11 cellular contexts compared by ENCODE assay signal in the genomic region with DNA sequence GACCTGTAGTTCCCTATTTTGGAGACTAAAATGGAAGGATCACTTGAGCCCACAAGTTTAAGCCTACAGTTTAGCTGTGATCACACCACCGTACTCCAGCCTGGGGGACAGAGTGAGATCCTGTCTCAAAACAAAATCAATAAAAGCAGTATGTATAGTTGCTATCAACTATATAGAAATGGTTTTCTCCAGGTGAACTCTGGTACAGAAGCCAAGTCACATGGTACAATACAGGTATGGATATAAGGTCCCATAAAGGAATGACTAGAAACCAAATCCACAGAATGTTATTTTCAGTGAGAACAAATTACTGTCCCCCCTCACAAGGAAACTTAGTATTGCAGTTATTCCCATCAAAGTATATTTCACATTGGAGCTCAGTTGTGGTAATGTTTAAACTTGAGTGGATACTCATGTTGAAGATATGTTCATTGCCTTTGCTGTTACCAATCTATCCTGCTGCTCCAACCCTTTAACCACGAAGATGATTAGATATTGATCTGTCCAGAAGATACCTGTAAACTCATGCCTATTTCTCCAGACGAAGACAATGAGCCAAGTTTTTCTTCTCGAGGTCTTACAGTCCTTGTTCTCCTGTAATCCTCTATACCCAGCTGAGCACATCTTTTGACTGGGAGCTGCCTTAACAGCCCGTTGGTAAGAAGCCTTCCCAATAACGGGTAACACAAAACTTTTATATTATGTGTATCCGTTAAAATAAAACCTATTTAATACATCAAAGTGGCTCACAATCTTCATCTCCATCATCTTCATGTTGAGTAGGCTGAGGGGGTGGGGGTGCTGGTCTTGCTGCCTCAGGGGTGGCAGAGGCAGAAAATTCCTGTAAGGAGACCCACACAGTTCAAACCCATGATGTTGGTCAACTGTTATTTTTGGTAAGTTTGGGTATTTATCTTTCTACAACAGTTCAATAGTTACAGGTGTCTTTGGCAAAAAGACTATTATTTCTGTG. TPM values are rescaled to one million over a fixed set of nuclear protein-coding genes. Genes with fewer than 3 reads are reported as not detected.
DNase-seq lines count a peak whose midpoint lies in the region; ATAC-seq, FAIRE-seq and TF ChIP-seq lines count a peak whose summit lies in the region.
"Had no signal": no experiment of that assay in that cellular context is flagged by ENCODE, and none has a peak within 500 bp of the region (broad histone marks: within the 10 kb centered on the region; RNA-seq: fewer than 3 reads in every experiment).

No MANE protein-coding gene starts in this region.

- H2BK5ac ChIP-seq in neuronal stem cell (ENCODE audit: low read length): no peak overlapping the region

- H3K9me2 ChIP-seq in Karpas-422 (replicated peaks; ENCODE audit: insufficient read depth, low read length): no peaks in the 10 kb centered on the region

- H3K18ac ChIP-seq in neuronal stem cell (ENCODE audit: low read length): no peak overlapping the region

- no peak overlapping the region for H2BK120ac ChIP-seq in neuronal stem cell (ENCODE audit: low read depth, low read length)

- no peak overlapping the region for H2BK15ac ChIP-seq in neuronal stem cell (ENCODE audit: low read length)

- no peak overlapping the region for H2BK12ac ChIP-seq in neuronal stem cell (ENCODE audit: low read length)

- peak overlapping the region; percentile 31 for H3K27ac Mint-ChIP-seq in activated naive CD4-positive, alpha-beta T cell treated with anti-CD3 and anti-CD28 coated beads for 36 hours
- H3K27ac Mint-ChIP-seq in stimulated activated effector memory CD8-positive, alpha-beta T cell treated with anti-CD3 and anti-CD28 coated beads, Interleukin-12 subunit alpha, Interleukin-12 subunit beta, amount 100 ng/mL, for 72 hours: peak overlapping the region; percentile 81

- H3K36me3 ChIP-seq in Karpas-422 (ENCODE audit: insufficient read depth, low read length): peaks cover 38% of the 10 kb centered on the region
- H3K36me3 ChIP-seq in K562 (ENCODE audit: control insufficient read depth, insufficient read depth, low read length): peaks cover 45% of the 10 kb centered on the region
- peaks cover 23 to 57% (median 40%) of the 10 kb centered on the region in 4 donors for H3K36me3 ChIP-seq in upper lobe of left lung
- peaks cover 13 to 57% of the 10 kb centered on the region in 2 donors for H3K36me3 ChIP-seq in neuronal stem cell (replicated peaks in 1 of 2; ENCODE audit: control insufficient read depth in 2 of 2, insufficient read depth in 2 of 2, low read length in 2 of 2)

- intact Hi-C loops in activated naive CD4-positive, alpha-beta T cell treated with anti-CD3 and anti-CD28 coated beads for 36 hours (cut with micrococcal nuclease): no loop called here
- intact Hi-C loops in K562 (cut with micrococcal nuclease): loop anchor here (5.0 kb wide), 1 partner anchor 181 kb away; no protein-coding TSS in a partner anchor

- H3K4me3 Mint-ChIP-seq in activated naive CD4-positive, alpha-beta T cell treated with anti-CD3 and anti-CD28 coated beads for 36 hours: no peak overlapping the region
- no peak overlapping the region for H3K4me3 Mint-ChIP-seq in stimulated activated effector memory CD8-positive, alpha-beta T cell treated with anti-CD3 and anti-CD28 coated beads, Interleukin-12 subunit alpha, Interleukin-12 subunit beta, amount 100 ng/mL, for 72 hours

- TSS peak; percentile 2 for BruUV-seq in K562 (replicated peaks; lab: Mats Ljungman, UMichigan)

- H2AFZ ChIP-seq in Karpas-422 (ENCODE audit: low read length) (no peak overlapping the region), K562 (ENCODE audit: low read depth, low read length) (no peak overlapping the region), neuronal stem cell (ENCODE audit: low read length) (no peak overlapping the region)
- H2AFZ ChIP-seq: hepatocyte had no signal

- no peaks in the 10 kb centered on the region for H3K9me1 ChIP-seq in K562 (ENCODE audit: control insufficient read depth, insufficient read depth, low read length)

- H3K4me1 Mint-ChIP-seq in activated naive CD4-positive, alpha-beta T cell treated with anti-CD3 and anti-CD28 coated beads for 36 hours (ENCODE audit: low read depth): peaks cover 3% of the 10 kb centered on the region
- H3K4me1 Mint-ChIP-seq in stimulated activated effector memory CD8-positive, alpha-beta T cell treated with anti-CD3 and anti-CD28 coated beads, Interleukin-12 subunit alpha, Interleukin-12 subunit beta, amount 100 ng/mL, for 72 hours: no peaks in the 10 kb centered on the region

- 13% methylated on average over 7 of the region's 7 CpGs for WGBS in K562 (ENCODE audit: insufficient coverage, low coverage, missing lambda C conversion rate)
- WGBS in upper lobe of left lung, 2 donors: 83 to 85% methylated on average over 7 of the region's 7 CpGs
- WGBS in neuronal stem cell (ENCODE audit: extremely low coverage in 2 of 2, insufficient read length in 2 of 2, insufficient replicate concordance in 1 of 2), 2 donors: no CpG with 5 or more reads among the region's 7 CpGs

- ATAC-seq in K562 (peak; percentile 47), upper lobe of left lung (ENCODE audit: low FRiP score in 2 of 2) (no peak), HG03571 (IDR thresholded peaks at IDR 0.05; ENCODE audit: unreplicated experiment) (no peak)
- ATAC-seq in stimulated activated effector memory CD8-positive, alpha-beta T cell treated with anti-CD3 and anti-CD28 coated beads, Interleukin-12 subunit alpha, Interleukin-12 subunit beta, amount 100 ng/mL, for 72 hours: peak; percentile 41

- no peak for TF ChIP-seq EP300 in K562 (IDR thresholded peaks at IDR 0.05; ENCODE audit: low read length)
- TF ChIP-seq EP300 in upper lobe of left lung (IDR thresholded peaks at IDR 0.05): no peak

- peaks cover 36% of the 10 kb centered on the region for H3K36me3 Mint-ChIP-seq in activated naive CD4-positive, alpha-beta T cell treated with anti-CD3 and anti-CD28 coated beads for 36 hours (ENCODE audit: low read depth)
- peaks cover 81% of the 10 kb centered on the region for H3K36me3 Mint-ChIP-seq in stimulated activated effector memory CD8-positive, alpha-beta T cell treated with anti-CD3 and anti-CD28 coated beads, Interleukin-12 subunit alpha, Interleukin-12 subunit beta, amount 100 ng/mL, for 72 hours

- no peak overlapping the region for H3K23ac ChIP-seq in neuronal stem cell (ENCODE audit: low read depth, low read length, poor library complexity)

- H3K9me3 Mint-ChIP-seq in activated naive CD4-positive, alpha-beta T cell treated with anti-CD3 and anti-CD28 coated beads for 36 hours: no peaks in the 10 kb centered on the region
- H3K9me3 Mint-ChIP-seq in stimulated activated effector memory CD8-positive, alpha-beta T cell treated with anti-CD3 and anti-CD28 coated beads, Interleukin-12 subunit alpha, Interleukin-12 subunit beta, amount 100 ng/mL, for 72 hours: peaks cover 2% of the 10 kb centered on the region

- no peak overlapping the region for H3K9ac ChIP-seq in Karpas-422 (ENCODE audit: low read length)
- no peak overlapping the region for H3K9ac ChIP-seq in K562 (ENCODE audit: insufficient read depth in 1 of 2, low read depth in 2 of 2, low read length in 2 of 2)
- H3K9ac ChIP-seq in neuronal stem cell (ENCODE audit: low read depth, low read length, poor library complexity): no peak overlapping the region

- H3K27ac ChIP-seq in Karpas-422 (ENCODE audit: low read length) (no peak overlapping the region), K562 (ENCODE audit: extremely low read depth, low read depth, low read length) (no peak overlapping the region), upper lobe of left lung (no peak overlapping the region), neuronal stem cell (replicated peaks; ENCODE audit: low read length) (no peak overlapping the region)
- H3K27ac ChIP-seq: hepatocyte, tibial artery had no signal

- no peak for TF ChIP-seq RAD21 in K562 (CRISPR knock-in tag; conservative IDR thresholded peaks at IDR 0.05 in 1 of 2, IDR thresholded peaks at IDR 0.05 in 1 of 2)

- TF ChIP-seq CTCF in K562 (IDR thresholded peaks at IDR 0.05 in 2 of 3, conservative IDR thresholded peaks at IDR 0.05 in 1 of 3; ENCODE audit: insufficient read depth in 2 of 3, low read depth in 1 of 3, low read length in 3 of 3) (no peak), upper lobe of left lung (IDR thresholded peaks at IDR 0.05) (no peak)

- H3K9me3 ChIP-seq in Karpas-422 (ENCODE audit: low read length) (no peaks in the 10 kb centered on the region), K562 (replicated peaks; ENCODE audit: control insufficient read depth, insufficient read depth, low read depth, low read length) (no peaks in the 10 kb centered on the region), upper lobe of left lung (no peaks in the 10 kb centered on the region), neuronal stem cell (replicated peaks in 1 of 2; ENCODE audit: control insufficient read depth in 2 of 2, insufficient read depth in 1 of 2, low read depth in 1 of 2, low read length in 2 of 2) (no peaks in the 10 kb centered on the region)
- H3K9me3 ChIP-seq: tibial artery had no signal

- H3K79me1 ChIP-seq in neuronal stem cell (ENCODE audit: low read depth, low read length): no peaks in the 10 kb centered on the region

- H3K4me2 ChIP-seq in Karpas-422 (ENCODE audit: low read depth, low read length, poor library complexity, severe bottlenecking) (no peak overlapping the region), K562 (ENCODE audit: insufficient read depth, low read length) (no peak overlapping the region), neuronal stem cell (ENCODE audit: insufficient read depth, low read length, poor library complexity, severe bottlenecking) (no peak overlapping the region)
- H3K4me2 ChIP-seq: hepatocyte had no signal

- H4K20me1 ChIP-seq in Karpas-422 (ENCODE audit: insufficient read depth, low read depth, low read length) (peaks cover 45% of the 10 kb centered on the region), K562 (replicated peaks; ENCODE audit: control insufficient read depth, insufficient read depth, low read length) (peaks cover 3% of the 10 kb centered on the region; the same call in 1 of the 2 replicates)

- peak; percentile 73 for TF ChIP-seq POLR2A in K562 (conservative IDR thresholded peaks at IDR 0.05)
- TF ChIP-seq POLR2A in upper lobe of left lung (IDR thresholded peaks at IDR 0.05): no peak

- H2AK5ac ChIP-seq in neuronal stem cell (ENCODE audit: low read depth, low read length): no peak overlapping the region

- H3K4me3 ChIP-seq in Karpas-422 (ENCODE audit: low read length): no peak overlapping the region
- no peak overlapping the region for H3K4me3 ChIP-seq in K562
- no peak overlapping the region for H3K4me3 ChIP-seq in upper lobe of left lung
- H3K4me3 ChIP-seq in neuronal stem cell (ENCODE audit: low read length in 2 of 2): no peak overlapping the region
- H3K4me3 ChIP-seq: hepatocyte, tibial artery had no signal

- H3K4me1 ChIP-seq in Karpas-422 (ENCODE audit: low read length) (no peaks in the 10 kb centered on the region), K562 (replicated peaks in 1 of 2; ENCODE audit: control insufficient read depth in 2 of 2, insufficient read depth in 2 of 2, low read length in 2 of 2) (no peaks in the 10 kb centered on the region), upper lobe of left lung (no peaks in the 10 kb centered on the region), neuronal stem cell (ENCODE audit: control insufficient read depth in 2 of 2, insufficient read depth in 1 of 2, low read depth in 1 of 2, low read length in 2 of 2) (no peaks in the 10 kb centered on the region)

- in situ Hi-C loops in K562 (cut with MboI): no loop called here

- DNase-seq in activated naive CD4-positive, alpha-beta T cell treated with anti-CD3 and anti-CD28 coated beads for 36 hours: no peak
- DNase-seq in activated naive CD4-positive, alpha-beta T cell treated with Interleukin-2 at 50 U/mL for 16 hours: no peak
- DNase-seq in Karpas-422 (peak; percentile 69), K562 (ENCODE audit: extremely low read depth in 1 of 4, low spot score in 3 of 4) (no peak), upper lobe of left lung (no peak), neuronal stem cell (ENCODE audit: low spot score) (no peak)
- no peak for DNase-seq in stimulated activated effector memory CD8-positive, alpha-beta T cell treated with anti-CD3 and anti-CD28 coated beads, Interleukin-12 subunit alpha, Interleukin-12 subunit beta, amount 100 ng/mL, for 72 hours (ENCODE audit: low spot score in 2 of 2)
- DNase-seq: NCI-H1694, tibial artery had no signal

- H3K27me3 ChIP-seq in Karpas-422 (ENCODE audit: low read length): no peaks in the 10 kb centered on the region
- H3K27me3 ChIP-seq in K562 (ENCODE audit: control insufficient read depth in 2 of 2, insufficient read depth in 2 of 2, low read length in 2 of 2): no peaks in the 10 kb centered on the region
- H3K27me3 ChIP-seq in upper lobe of left lung: no peaks in the 10 kb centered on the region
- H3K27me3 ChIP-seq in neuronal stem cell (ENCODE audit: control insufficient read depth in 3 of 3, insufficient read depth in 3 of 3, low read depth in 1 of 3, low read length in 3 of 3): no peaks in the 10 kb centered on the region
- H3K27me3 ChIP-seq: hepatocyte, tibial artery had no signal

- no peak overlapping the region for H4K91ac ChIP-seq in neuronal stem cell (ENCODE audit: low read depth, low read length, poor library complexity)

- no peak overlapping the region for H4K8ac ChIP-seq in neuronal stem cell (ENCODE audit: low read depth, low read length)

- no peaks in the 10 kb centered on the region for H3K27me3 Mint-ChIP-seq in activated naive CD4-positive, alpha-beta T cell treated with anti-CD3 and anti-CD28 coated beads for 36 hours (ENCODE audit: low read depth)

- FAIRE-seq in K562 (lab: Jason Lieb, UNC): no peak

- H3K4ac ChIP-seq in neuronal stem cell (ENCODE audit: low read length): no peak overlapping the region

- POLR2A ChIA-PET in K562 (lab: Yijun Ruan, JAX): interaction anchor here (0.6 to 4.7 kb wide), 26 partner anchors 9 to 327 kb away, joined by 3 to 55 read pairs (median 6); a partner anchor contains a TSS

- H3K14ac ChIP-seq in neuronal stem cell (ENCODE audit: low read length): no peak overlapping the region

- CTCF ChIA-PET in activated naive CD4-positive, alpha-beta T cell treated with anti-CD3 and anti-CD28 coated beads for 36 hours (lab: Charles Lee): interaction anchor here (1.0 to 2.4 kb wide), 3 partner anchors 9 to 30 kb away, joined by 3 to 8 read pairs (median 4); no protein-coding TSS in a partner anchor
- CTCF ChIA-PET in K562 (lab: Yijun Ruan, JAX; ENCODE audit: low intra/inter-chr PET ratio): no interaction called here

- H3K79me2 ChIP-seq in Karpas-422 (ENCODE audit: low read length): no peaks in the 10 kb centered on the region
- no peaks in the 10 kb centered on the region for H3K79me2 ChIP-seq in K562 (ENCODE audit: control insufficient read depth, insufficient read depth, low read length)

RNA-seq across cellular contexts. Expression of a gene that starts 24.6 kb away (rescaled TPM):
- total RNA-seq in activated naive CD4-positive, alpha-beta T cell treated with anti-CD3 and anti-CD28 coated beads for 36 hours: 100 to 1,000 TPM; 172 to 176 TPM
- total RNA-seq in Karpas-422 (2014; rRNA removed; shearing (Covaris generic); ENCODE audit: low replicate concordance): 328 and 331 TPM in 2 replicates
- total RNA-seq in K562 (2011; cell fraction: chromatin; rRNA removed; ENCODE audit: low replicate concordance): 267 and 677 TPM in 2 replicates
- total RNA-seq in K562 (2011; cell fraction: nucleolus; rRNA removed): 155 and 196 TPM in 2 replicates
- 358 and 568 TPM in 2 replicates for total RNA-seq in K562 (2011; cell fraction: nucleoplasm; rRNA removed)
- total RNA-seq in K562 (2014; rRNA removed): 345 and 451 TPM in 2 replicates
- 278 and 286 TPM in 2 replicates for total RNA-seq in K562 (2014; rRNA removed; fragmentation: Illumina TruSeq; extraction: Trizol)
- 385 and 411 TPM in 2 replicates for total RNA-seq in K562 (2015; rRNA removed; fragmentation: Illumina TruSeq; extraction: Trizol)
- 244 and 254 TPM in 2 replicates for total RNA-seq in K562 (2021)
- polyA plus RNA-seq in K562 (2011; rRNA removed): 224 and 295 TPM in 2 replicates
- 154 and 160 TPM in 2 replicates for polyA plus RNA-seq in K562 (2011; cell fraction: cytosol; rRNA removed)
- 311 and 318 TPM in 2 replicates for polyA plus RNA-seq in K562 (2011; cell fraction: nucleus; rRNA removed)
- 166 and 283 TPM in 2 replicates for polyA plus RNA-seq in K562 (2012)
- polyA plus RNA-seq in K562 (2014; fragmentation: Illumina TruSeq; extraction: Trizol): 285 and 300 TPM in 2 replicates
- 100 to 1,000 TPM; 105 to 132 TPM for polyA plus RNA-seq in K562 (2014; fragmentation: Nextera tagmentation; extraction: Ambion mirVana)
- polyA plus RNA-seq in K562 (2014; rRNA removed): 260 and 286 TPM in 2 replicates
- polyA minus RNA-seq in K562 (2011; rRNA and poly(A)+ RNA removed): 355 and 364 TPM in 2 replicates
- 218 and 232 TPM in 2 replicates for polyA minus RNA-seq in K562 (2011; cell fraction: cytosol; rRNA and poly(A)+ RNA removed)
- 402 and 570 TPM in 2 replicates for polyA minus RNA-seq in K562 (2011; cell fraction: nucleus; rRNA and poly(A)+ RNA removed)
- total RNA-seq in upper lobe of left lung: 100 to 1,000 TPM in 4 of 6 donors, 10 to 100 TPM in 2; 90.9 to 336 (median 124) TPM
- 305 TPM for polyA plus RNA-seq in neuronal stem cell (2013, experiment 1 of 2)
- polyA plus RNA-seq in neuronal stem cell (2013, experiment 2 of 2): 338 TPM

Comparison
In these comparisons a context has a peak if more than half of its experiments do, and no peak if none do; other contexts are left out.
1. ATAC-seq: peak in K562 (single experiment) and stimulated activated effector memory CD8-positive, alpha-beta T cell treated with anti-CD3 and anti-CD28 coated beads, Interleukin-12 subunit alpha, Interleukin-12 subunit beta, amount 100 ng/mL, for 72 hours (single experiment); none in upper lobe of left lung (0 of 2) and HG03571 (single experiment).